1 cellular context compared by ENCODE assay signal in the genomic region with DNA sequence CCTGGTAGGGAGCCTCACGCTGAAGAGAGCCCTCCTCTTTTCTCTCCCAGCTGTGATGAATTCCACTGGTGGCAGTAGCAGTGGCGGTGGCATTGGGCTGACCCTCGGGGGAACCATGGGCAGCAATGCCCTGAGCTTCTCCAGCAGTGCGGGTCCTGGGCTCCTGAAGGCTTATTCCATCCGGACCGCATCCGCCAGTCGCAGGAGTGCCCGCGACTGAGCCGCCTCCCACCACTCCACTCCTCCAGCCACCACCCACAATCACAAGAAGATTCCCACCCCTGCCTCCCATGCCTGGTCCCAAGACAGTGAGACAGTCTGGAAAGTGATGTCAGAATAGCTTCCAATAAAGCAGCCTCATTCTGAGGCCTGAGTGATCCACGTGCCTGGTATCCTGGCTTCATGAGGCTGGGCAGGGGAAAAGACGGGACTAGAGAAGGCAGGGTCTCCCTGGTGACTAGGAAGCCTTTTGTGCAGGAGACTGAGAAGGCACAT.
TF ChIP-seq lines count a peak whose summit lies in the region.

No MANE protein-coding gene starts in this region.

TF ChIP-seq in HEK293T, 16 proteins besides CTCF, POLR2A, EP300 and RAD21:
- TF ChIP-seq ELF4 (IDR thresholded peaks at IDR 0.05), result no peak
- TF ChIP-seq L3MBTL2 (conservative IDR thresholded peaks at IDR 0.05), result no peak
- TF ChIP-seq NFRKB (IDR thresholded peaks at IDR 0.05), result no peak
- no peak for TF ChIP-seq FOXA1 (IDR thresholded peaks at IDR 0.05)
- TF ChIP-seq, protein P1, sequence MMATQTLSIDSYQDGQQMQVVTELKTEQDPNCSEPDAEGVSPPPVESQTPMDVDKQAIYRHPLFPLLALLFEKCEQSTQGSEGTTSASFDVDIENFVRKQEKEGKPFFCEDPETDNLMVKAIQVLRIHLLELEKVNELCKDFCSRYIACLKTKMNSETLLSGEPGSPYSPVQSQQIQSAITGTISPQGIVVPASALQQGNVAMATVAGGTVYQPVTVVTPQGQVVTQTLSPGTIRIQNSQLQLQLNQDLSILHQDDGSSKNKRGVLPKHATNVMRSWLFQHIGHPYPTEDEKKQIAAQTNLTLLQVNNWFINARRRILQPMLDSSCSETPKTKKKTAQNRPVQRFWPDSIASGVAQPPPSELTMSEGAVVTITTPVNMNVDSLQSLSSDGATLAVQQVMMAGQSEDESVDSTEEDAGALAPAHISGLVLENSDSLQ (IDR thresholded peaks at IDR 0.05), result no peak
- no peak for TF ChIP-seq TARDBP (IDR thresholded peaks at IDR 0.05)
- TF ChIP-seq HDGF (IDR thresholded peaks at IDR 0.05; ENCODE audit: borderline replicate concordance), result no peak
- no peak for TF ChIP-seq BHLHE40 (IDR thresholded peaks at IDR 0.05; ENCODE audit: borderline replicate concordance)
- TF ChIP-seq FOXK2 (IDR thresholded peaks at IDR 0.05), result no peak
- TF ChIP-seq ZNF384 (IDR thresholded peaks at IDR 0.05), result no peak
- no peak for TF ChIP-seq FOXM1 (IDR thresholded peaks at IDR 0.05; ENCODE audit: borderline replicate concordance)
- no peak for TF ChIP-seq LEF1 (IDR thresholded peaks at IDR 0.05; ENCODE audit: borderline replicate concordance)
- no peak for TF ChIP-seq SP1 (IDR thresholded peaks at IDR 0.05)
- no peak for TF ChIP-seq SUZ12 (IDR thresholded peaks at IDR 0.05)
- no peak for TF ChIP-seq CTBP1 (IDR thresholded peaks at IDR 0.05; ENCODE audit: borderline replicate concordance)
- no peak for TF ChIP-seq ARNT (IDR thresholded peaks at IDR 0.05)
